ENCODE assay signal across 12 cellular contexts in genomic region chr17:38864636-38865398, GRCh38. TPM values are rescaled to one million over a fixed set of nuclear protein-coding genes. Genes with fewer than 3 reads are reported as not detected.
A peak's percentile ranks its signal among the peaks of the same experiment; 100 is the strongest.
DNase-seq lines count a peak whose midpoint lies in the region; ATAC-seq and TF ChIP-seq lines count a peak whose summit lies in the region.
"Had no signal": no experiment of that assay in that cellular context is flagged by ENCODE, and none has a peak within 500 bp of the region (broad histone marks: within the 10 kb centered on the region; RNA-seq: fewer than 3 reads in every experiment).

No MANE protein-coding gene starts in this region.

- no peak overlapping the region for H3K4me3 Mint-ChIP-seq in WTC11
- no peak overlapping the region for H3K4me3 Mint-ChIP-seq in activated T-helper 17 cell treated with anti-CD3 and anti-CD28 coated beads, Interleukin-2, amount 50 U/mL, for 72 hours
- H3K4me3 Mint-ChIP-seq: immature natural killer cell had no signal

- no peak overlapping the region for H3K4me2 ChIP-seq in IMR-90 (ENCODE audit: low read depth, low read length)

- peak overlapping the region; percentile 74; the same call in 1 of the 2 replicates for H2AK5ac ChIP-seq in IMR-90 (ENCODE audit: low read depth, low read length)

- H2BK120ac ChIP-seq in IMR-90 (ENCODE audit: low read depth, low read length): peak overlapping the region; percentile 21; the same call in 1 of the 2 replicates

- H4K91ac ChIP-seq in IMR-90 (ENCODE audit: insufficient read depth, low read depth, low read length): no peak overlapping the region

- no TSS peak for BruUV-seq in IMR-90 (replicated peaks; lab: Mats Ljungman, UMichigan)

- H4K20me1 ChIP-seq in IMR-90 (ENCODE audit: insufficient read depth, low read length): no peaks in the 10 kb centered on the region

- TF ChIP-seq CTCF in IMR-90 (conservative IDR thresholded peaks at IDR 0.05; ENCODE audit: low read depth, low read length) (peak; percentile 46), WTC11 (IDR thresholded peaks at IDR 0.05) (no peak)

- dilution Hi-C loops in IMR-90 (cut with HindIII; ENCODE audit: low sequenced_read_pairs, unreplicated experiment): no loop called here

- H2BK20ac ChIP-seq in IMR-90 (ENCODE audit: low read depth, low read length): peak overlapping the region; percentile 75; the same call in 1 of the 2 replicates

- H3K4me3 ChIP-seq in IMR-90 (ENCODE audit: insufficient read depth, low read depth, low read length) (no peak overlapping the region), aorta (ENCODE audit: low read length in 2 of 2) (no peak overlapping the region)
- H3K4me3 ChIP-seq: colonic mucosa, right lobe of liver had no signal

- H3K79me1 ChIP-seq in IMR-90 (ENCODE audit: low read depth in 1 of 2, low read length in 2 of 2): peaks cover 0 to 3% of the 10 kb centered on the region in 2 experiments; a peak in 1 of 4 replicates

- no peak overlapping the region for H2AK9ac ChIP-seq in IMR-90 (replicated peaks; ENCODE audit: low read depth, low read length, poor library complexity)

- no peak overlapping the region for H3K9ac ChIP-seq in IMR-90 (ENCODE audit: low read depth, low read length)

- H3K9me3 ChIP-seq in IMR-90 (ENCODE audit: control insufficient read depth, insufficient read depth, low read length): no peaks in the 10 kb centered on the region
- no peaks in the 10 kb centered on the region for H3K9me3 ChIP-seq in aorta (ENCODE audit: control insufficient read depth, low read length)
- H3K9me3 ChIP-seq: colonic mucosa, right lobe of liver had no signal

- POLR2A ChIA-PET in IMR-90 (lab: Charles Lee; ENCODE audit: unreplicated experiment): no interaction called here
- POLR2A ChIA-PET in WTC11 (lab: Charles Lee): interaction anchor here (0.6 kb wide), 1 partner anchor 15 kb away, joined by 3 read pairs; no protein-coding TSS in a partner anchor

- H3K4me1 Mint-ChIP-seq in WTC11: 0 out of 2 replicates have a peak, but pooled peaks cover 3% of the 10 kb centered on the region
- H3K4me1 Mint-ChIP-seq in activated T-helper 17 cell treated with anti-CD3 and anti-CD28 coated beads, Interleukin-2, amount 50 U/mL, for 72 hours: peaks cover 22% of the 10 kb centered on the region

- peak; percentile 38; the same call in 1 of the 2 replicates for TF ChIP-seq RAD21 in IMR-90 (IDR thresholded peaks at IDR 0.05; ENCODE audit: low read length)

- no peak overlapping the region for H3K14ac ChIP-seq in IMR-90 (replicated peaks; ENCODE audit: low read depth, low read length)

- H3K23ac ChIP-seq in IMR-90 (ENCODE audit: low read depth, low read length): no peak overlapping the region

- no peaks in the 10 kb centered on the region for H3K36me3 Mint-ChIP-seq in WTC11
- peaks cover 26% of the 10 kb centered on the region for H3K36me3 Mint-ChIP-seq in activated T-helper 17 cell treated with anti-CD3 and anti-CD28 coated beads, Interleukin-2, amount 50 U/mL, for 72 hours (ENCODE audit: low read depth)
- H3K36me3 Mint-ChIP-seq: immature natural killer cell had no signal

- H3K27me3 ChIP-seq in IMR-90 (ENCODE audit: control insufficient read depth, insufficient read depth, low read length) (no peaks in the 10 kb centered on the region), aorta (ENCODE audit: control insufficient read depth in 1 of 2, insufficient read depth in 2 of 2, low read length in 1 of 2) (no peaks in the 10 kb centered on the region)
- H3K27me3 ChIP-seq: colonic mucosa, right lobe of liver had no signal

- WGBS in IMR-90 (ENCODE audit: extremely low coverage in 2 of 2, insufficient read length in 1 of 2), 2 experiments: 77% methylated on average over 3 of the region's 11 CpGs; no CpG with 5 or more reads in 1 of the 2 experiments
- WGBS in aorta, 2 donors: 68 to 75% methylated on average over 11 of the region's 11 CpGs

- intact Hi-C loops in IMR-90 (cut with micrococcal nuclease): loop anchor here (5.0 kb wide), 1 partner anchor 117 kb away; no protein-coding TSS in a partner anchor
- intact Hi-C loops in aorta (cut with DNase I): loop anchor here in 1 of 2 donors (5.0 kb wide), 2 partner anchors 38 to 117 kb away; partner anchors contain the start of gene CWC25

- no peak overlapping the region for H3K18ac ChIP-seq in IMR-90 (ENCODE audit: low read depth, low read length)

- no peak overlapping the region for H3K56ac ChIP-seq in IMR-90 (ENCODE audit: extremely low read depth, insufficient read depth, low read length)

- 0 out of 2 replicates have a peak overlapping the region, but pooled peaks have one; percentile 32 for H3K4ac ChIP-seq in IMR-90 (ENCODE audit: low read depth, low read length)

- H3K9me1 ChIP-seq in IMR-90 (ENCODE audit: insufficient read depth, low read length): 0 out of 2 replicates have a peak, but pooled peaks cover 3% of the 10 kb centered on the region

- no peaks in the 10 kb centered on the region for H3K9me3 Mint-ChIP-seq in WTC11
- no peaks in the 10 kb centered on the region for H3K9me3 Mint-ChIP-seq in activated T-helper 17 cell treated with anti-CD3 and anti-CD28 coated beads, Interleukin-2, amount 50 U/mL, for 72 hours
- H3K9me3 Mint-ChIP-seq: immature natural killer cell had no signal

- no peaks in the 10 kb centered on the region for H3K27me3 Mint-ChIP-seq in WTC11 (ENCODE audit: low read depth)
- H3K27me3 Mint-ChIP-seq in activated T-helper 17 cell treated with anti-CD3 and anti-CD28 coated beads, Interleukin-2, amount 50 U/mL, for 72 hours: no peaks in the 10 kb centered on the region

- peak overlapping the region; percentile 46 for H2BK5ac ChIP-seq in IMR-90 (ENCODE audit: low read depth, low read length, poor library complexity, severe bottlenecking)

- H2AFZ ChIP-seq in IMR-90 (replicated peaks; ENCODE audit: low read length, poor library complexity): peak overlapping the region; percentile 69

- TF ChIP-seq POLR2A in IMR-90 (IDR thresholded peaks at IDR 0.05; ENCODE audit: low read depth, low read length): no peak

- CTCF ChIA-PET in IMR-90 (lab: Yijun Ruan, JAX): no interaction called here
- CTCF ChIA-PET in WTC11 (lab: Charles Lee): interaction anchor here (0.6 to 1.4 kb wide), 5 partner anchors 11 to 310 kb away, joined by 3 to 4 read pairs (median 3); partner anchors contain the start of gene RPL23

- H4K5ac ChIP-seq in IMR-90 (ENCODE audit: low read depth, low read length): no peak overlapping the region

- H3K36me3 ChIP-seq in IMR-90 (ENCODE audit: control insufficient read depth, insufficient read depth, low read length) (no peaks in the 10 kb centered on the region), aorta (ENCODE audit: control insufficient read depth in 1 of 2, insufficient read depth in 2 of 2, low read length in 1 of 2) (no peaks in the 10 kb centered on the region)
- H3K36me3 ChIP-seq: colonic mucosa, right lobe of liver had no signal

- peaks cover 6% of the 10 kb centered on the region; the same call in 1 of the 2 replicates for H3K4me1 ChIP-seq in IMR-90 (ENCODE audit: control insufficient read depth, insufficient read depth, low read length)
- no peaks in the 10 kb centered on the region for H3K4me1 ChIP-seq in aorta (ENCODE audit: control insufficient read depth in 1 of 2, insufficient read depth in 2 of 2, low read length in 2 of 2)
- H3K4me1 ChIP-seq: colonic mucosa had no signal

- H4K8ac ChIP-seq in IMR-90 (ENCODE audit: low read depth in 2 of 2, low read length in 2 of 2): peak overlapping the region in 1 of 2 experiments; percentile 57; a peak in 1 of 4 replicates

- DNase-seq in COLO668 (lab: John Stamatoyannopoulos, UW; ENCODE audit: unreplicated experiment) (peak; percentile 0), IMR-90 (peak; percentile 54), WTC11 (ENCODE audit: low spot score) (no peak), kidney tubule cell (ENCODE audit: low spot score) (peak; percentile 37), NCI-H226 (no peak), aorta (no peak)
- DNase-seq: colonic mucosa, immature natural killer cell, NCI-H510A treated with DMSO at 0.1 percent for 48 hours had no signal

- in situ Hi-C loops in IMR-90 (cut with MboI; ENCODE audit: low sequenced_read_pairs): no loop called here

- H3K27ac ChIP-seq in IMR-90 (ENCODE audit: insufficient read depth, low read length) (no peak overlapping the region), aorta (ENCODE audit: low read depth in 1 of 2, low read length in 2 of 2) (no peak overlapping the region)
- H3K27ac ChIP-seq: colonic mucosa, right lobe of liver had no signal

- H2BK15ac ChIP-seq in IMR-90 (ENCODE audit: low read depth, low read length): peak overlapping the region; percentile 42; the same call in 2 of the 3 replicates

- H3K27ac Mint-ChIP-seq in WTC11: 0 out of 2 replicates have a peak overlapping the region, but pooled peaks have one; percentile 37
- no peak overlapping the region for H3K27ac Mint-ChIP-seq in activated T-helper 17 cell treated with anti-CD3 and anti-CD28 coated beads, Interleukin-2, amount 50 U/mL, for 72 hours

- no peak for ATAC-seq in IMR-90 (ENCODE audit: low read depth)
- peak; percentile 8 for ATAC-seq in WTC11
- no peak for ATAC-seq in activated T-helper 17 cell treated with anti-CD3 and anti-CD28 coated beads, Interleukin-2, amount 50 U/mL, for 72 hours (replicated peaks)
- ATAC-seq in aorta (ENCODE audit: low FRiP score): no peak
- no peak for ATAC-seq in GM18517 (IDR thresholded peaks at IDR 0.05; ENCODE audit: unreplicated experiment)
- ATAC-seq: right lobe of liver had no signal

RNA-seq across cellular contexts. Expression of gene LASP1, which starts 5.0 kb away (rescaled TPM):
- total RNA-seq in IMR-90 (2012; rRNA removed) (79.8 and 113 TPM in 2 replicates), WTC11 (2021) (126 to 139 TPM (median 128 TPM) in 3 replicates), aorta (100 to 1,000 TPM; 136 to 169 TPM)
- polyA plus RNA-seq in IMR-90 (2012; rRNA removed) (262 and 304 TPM in 2 replicates), aorta (10 to 100 TPM; 68.5 to 78.9 TPM)
- 126 and 206 TPM in 2 replicates for polyA plus RNA-seq in IMR-90 (2012; cell fraction: cytosol; rRNA removed)
- 161 and 251 TPM in 2 replicates for polyA plus RNA-seq in IMR-90 (2012; cell fraction: nucleus; rRNA removed; ENCODE audit: low replicate concordance)
- 100 to 1,000 TPM; 116 to 172 TPM for total RNA-seq in activated T-helper 17 cell treated with anti-CD3 and anti-CD28 coated beads, Interleukin-2, amount 50 U/mL, for 72 hours

RNA-seq across cellular contexts. Expression of gene RPL23, which starts 11.3 kb away (rescaled TPM):
- 1,170 and 2,401 TPM in 2 replicates for total RNA-seq in IMR-90 (2012; rRNA removed)
- 1,882 and 2,308 TPM in 2 replicates for polyA plus RNA-seq in IMR-90 (2012; rRNA removed)
- polyA plus RNA-seq in IMR-90 (2012; cell fraction: cytosol; rRNA removed): 437 and 806 TPM in 2 replicates
- polyA plus RNA-seq in IMR-90 (2012; cell fraction: nucleus; rRNA removed; ENCODE audit: low replicate concordance): 76.8 and 944 TPM in 2 replicates
- 1,832 to 2,028 TPM (median 1,945 TPM) in 3 replicates for total RNA-seq in WTC11 (2021)
- 1,000 to 10,000 TPM; 1,686 to 2,077 TPM for total RNA-seq in activated T-helper 17 cell treated with anti-CD3 and anti-CD28 coated beads, Interleukin-2, amount 50 U/mL, for 72 hours
- 1,000 to 10,000 TPM; 1,147 to 1,150 TPM for total RNA-seq in aorta
- 1,000 to 10,000 TPM; 2,973 to 5,274 TPM for polyA plus RNA-seq in aorta

RNA-seq across cellular contexts. Expression of gene CWC25, which starts 39.7 kb away (rescaled TPM):
- total RNA-seq in IMR-90 (2012; rRNA removed): 9.1 and 9.7 TPM in 2 replicates
- polyA plus RNA-seq in IMR-90 (2012; rRNA removed): 14.9 and 16.1 TPM in 2 replicates
- polyA plus RNA-seq in IMR-90 (2012; cell fraction: cytosol; rRNA removed): 3.5 and 6.3 TPM in 2 replicates
- 23.8 and 64.0 TPM in 2 replicates for polyA plus RNA-seq in IMR-90 (2012; cell fraction: nucleus; rRNA removed; ENCODE audit: low replicate concordance)
- total RNA-seq in WTC11 (2021): 16.1 to 17.3 TPM (median 17.1 TPM) in 3 replicates
- total RNA-seq in activated T-helper 17 cell treated with anti-CD3 and anti-CD28 coated beads, Interleukin-2, amount 50 U/mL, for 72 hours: 10 to 100 TPM; 28.1 to 37.1 TPM
- total RNA-seq in aorta: 10 to 100 TPM; 19.0 to 23.9 TPM
- 10 to 100 TPM in 1 of 2 donors, 1 to 10 TPM in 1; 7.1 to 32.7 TPM for polyA plus RNA-seq in aorta

Comparison
In these comparisons a context has a peak if more than half of its experiments do, and no peak if none do; other contexts are left out.
1. DNase-seq: peak in COLO668 (single experiment), IMR-90 (single experiment) and kidney tubule cell (single experiment); none in WTC11 (single experiment), NCI-H226 (single experiment) and aorta (0 of 2).